ENCODE assay signal across 13 cellular contexts in the genomic region with DNA sequence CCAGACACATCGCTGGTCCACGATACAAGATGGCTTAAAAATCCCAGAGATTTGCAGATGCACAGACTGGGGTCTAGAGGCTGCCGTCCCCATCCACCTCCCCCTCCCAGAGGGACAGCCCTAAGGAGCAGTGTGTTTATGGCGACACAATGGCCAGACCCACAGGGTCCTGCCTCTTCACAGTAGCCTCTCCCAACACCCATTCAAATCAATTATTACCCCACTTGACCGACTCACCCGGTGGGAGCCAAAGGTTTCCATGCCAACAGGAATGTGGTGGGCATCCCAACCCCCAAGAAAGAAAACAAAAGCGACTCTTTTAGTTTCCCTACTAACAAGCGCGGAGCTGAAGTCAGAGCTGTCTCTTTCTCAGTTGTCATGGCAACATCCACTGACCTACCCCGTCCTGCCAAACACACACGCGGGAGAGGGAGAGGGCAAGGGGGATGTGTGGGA.
DNase-seq lines count a peak whose midpoint lies in the region; ATAC-seq, FAIRE-seq and TF ChIP-seq lines count a peak whose summit lies in the region.
"Had no signal": no experiment of that assay in that cellular context is flagged by ENCODE, and none has a peak within 500 bp of the region (broad histone marks: within the 10 kb centered on the region; RNA-seq: fewer than 3 reads in every experiment).

No MANE protein-coding gene starts in this region.

- peak; percentile 58 for TF ChIP-seq EP300 in neural cell (conservative IDR thresholded peaks at IDR 0.05; ENCODE audit: poor library complexity, severe bottlenecking)

- no peaks in the 10 kb centered on the region for H4K20me1 ChIP-seq in OCI-LY7 (ENCODE audit: insufficient read depth, low read length)
- no peaks in the 10 kb centered on the region for H4K20me1 ChIP-seq in endothelial cell of umbilical vein (replicated peaks; ENCODE audit: control insufficient read depth, extremely low read depth, insufficient read depth, low read length)
- H4K20me1 ChIP-seq in neural cell (ENCODE audit: insufficient read depth), result no peaks in the 10 kb centered on the region

- H3K27ac ChIP-seq in OCI-LY7 (ENCODE audit: low read depth, low read length, poor library complexity, severe bottlenecking), result no peak overlapping the region
- H3K27ac ChIP-seq in endothelial cell of umbilical vein (ENCODE audit: insufficient read depth, low read depth, low read length), result peak overlapping the region; percentile 6
- H3K27ac ChIP-seq in neural cell (ENCODE audit: low read length), result peak overlapping the region; percentile 68
- H3K27ac ChIP-seq: HL-60, skin epidermis, uterus had no signal

- H3K9me1 ChIP-seq in endothelial cell of umbilical vein (replicated peaks; ENCODE audit: control insufficient read depth, extremely low read depth, insufficient read depth, low read length), result no peaks in the 10 kb centered on the region

- H3K4me2 ChIP-seq in OCI-LY7 (ENCODE audit: low read length) (peak overlapping the region; percentile 39), endothelial cell of umbilical vein (ENCODE audit: insufficient read depth, low read length) (no peak overlapping the region), neural cell (ENCODE audit: low read length) (peak overlapping the region; percentile 31)

- H3K27me3 ChIP-seq in endothelial cell of umbilical vein (ENCODE audit: control insufficient read depth in 2 of 2, insufficient read depth in 2 of 2, low read length in 2 of 2), result no peaks in the 10 kb centered on the region
- no peaks in the 10 kb centered on the region for H3K27me3 ChIP-seq in neural cell (ENCODE audit: insufficient read depth, low read depth, low read length)
- H3K27me3 ChIP-seq: uterus had no signal

- no peak for ATAC-seq in GM19324 (IDR thresholded peaks at IDR 0.05; ENCODE audit: low FRiP score, unreplicated experiment)

- H3K4me1 ChIP-seq in OCI-LY7 (ENCODE audit: insufficient read depth, low read length, poor library complexity, severe bottlenecking) (peaks cover 35% of the 10 kb centered on the region), endothelial cell of umbilical vein (ENCODE audit: control insufficient read depth, extremely low read depth, insufficient read depth, low read length) (peaks cover 14% of the 10 kb centered on the region)
- H3K4me1 ChIP-seq: uterus had no signal

- H3K9ac ChIP-seq in endothelial cell of umbilical vein (replicated peaks; ENCODE audit: extremely low read depth, insufficient read depth, low read length), result no peak overlapping the region
- H3K9ac ChIP-seq in neural cell (ENCODE audit: low read length), result peak overlapping the region; percentile 56

- H3K9me2 ChIP-seq in OCI-LY7 (ENCODE audit: insufficient read depth, low read length) (no peaks in the 10 kb centered on the region), neural cell (ENCODE audit: insufficient read depth, low read length) (no peaks in the 10 kb centered on the region)

- no TSS peak for BruUV-seq in OCI-LY7 (replicated peaks; lab: Mats Ljungman, UMichigan)
- no TSS peak for BruUV-seq in endothelial cell of umbilical vein (replicated peaks; lab: Mats Ljungman, UMichigan)

- no peaks in the 10 kb centered on the region for H3F3A ChIP-seq in neural cell (ENCODE audit: insufficient read depth, low read length, poor library complexity, severe bottlenecking)

- FAIRE-seq in endothelial cell of umbilical vein (lab: Jason Lieb, UNC), result no peak

- dilution Hi-C loops in endothelial cell of umbilical vein (cut with MboI; ENCODE audit: extremely low pct_ligation_motif_present, low sequenced_read_pairs), result no loop called here

- peak; percentile 23 for DNase-seq in DMS79 treated with DMSO at 0.1 percent for 48 hours (lab: John Stamatoyannopoulos, UW)
- DNase-seq in OCI-LY7 (ENCODE audit: low spot score), result no peak
- DNase-seq in endothelial cell of umbilical vein (ENCODE audit: low read depth, low spot score), result no peak
- no peak for DNase-seq in MV-4-11 (lab: John Stamatoyannopoulos, UW)
- DNase-seq in D341Med (ENCODE audit: low spot score), result no peak
- no peak for DNase-seq in NOMO-1 treated with DMSO at 0.1 percent for 48 hours (lab: John Stamatoyannopoulos, UW; ENCODE audit: unreplicated experiment)
- DNase-seq: activated gamma-delta T cell, cortex of kidney, uterus had no signal

- H2AFZ ChIP-seq in OCI-LY7 (ENCODE audit: low read length) (peak overlapping the region; percentile 46; the same call in 1 of the 2 replicates), endothelial cell of umbilical vein (ENCODE audit: low read depth, low read length) (no peak overlapping the region), neural cell (ENCODE audit: low read depth, low read length) (no peak overlapping the region)

- TF ChIP-seq POLR2A in endothelial cell of umbilical vein (IDR thresholded peaks at IDR 0.05; ENCODE audit: low read depth, low read length), result no peak

- no peak for TF ChIP-seq RAD21 in neural cell (conservative IDR thresholded peaks at IDR 0.05)

- H3K9me3 ChIP-seq in OCI-LY7 (ENCODE audit: low read length) (no peaks in the 10 kb centered on the region), endothelial cell of umbilical vein (replicated peaks; ENCODE audit: control insufficient read depth, insufficient read depth, low read length) (no peaks in the 10 kb centered on the region), neural cell (ENCODE audit: low read length) (no peaks in the 10 kb centered on the region)
- H3K9me3 ChIP-seq: uterus had no signal

- intact Hi-C loops in OCI-LY7 (cut with micrococcal nuclease; ENCODE audit: unreplicated experiment) (no loop called here), endothelial cell of umbilical vein (cut with micrococcal nuclease) (no loop called here)

- H3K36me3 ChIP-seq in OCI-LY7 (ENCODE audit: insufficient read depth, low read length) (no peaks in the 10 kb centered on the region), endothelial cell of umbilical vein (ENCODE audit: control insufficient read depth in 2 of 2, extremely low read depth in 1 of 2, insufficient read depth in 2 of 2, low read length in 2 of 2) (no peaks in the 10 kb centered on the region), neural cell (ENCODE audit: insufficient read depth, low read length) (no peaks in the 10 kb centered on the region)
- H3K36me3 ChIP-seq: uterus had no signal

- CTCF ChIA-PET in OCI-LY7 (lab: Charles Lee; ENCODE audit: unreplicated experiment), result no interaction called here
- CTCF ChIA-PET in endothelial cell of umbilical vein (lab: Charles Lee), result interaction anchor here (1.2 to 2.1 kb wide), 3 partner anchors 9 to 46 kb away, joined by 3 to 7 read pairs (median 3); no protein-coding TSS in a partner anchor

- POLR2A ChIA-PET in OCI-LY7 (lab: Charles Lee), result no interaction called here
- POLR2A ChIA-PET in endothelial cell of umbilical vein (lab: Charles Lee), result no interaction called here

- H3K4me3 ChIP-seq in OCI-LY7 (ENCODE audit: low read depth, low read length, poor library complexity, severe bottlenecking) (no peak overlapping the region), endothelial cell of umbilical vein (replicated peaks in 1 of 3; ENCODE audit: insufficient read depth in 1 of 3, low read depth in 1 of 3, low read length in 3 of 3) (no peak overlapping the region), neural cell (ENCODE audit: low read length) (peak overlapping the region; percentile 54)
- H3K4me3 ChIP-seq: skin epidermis, uterus had no signal

- no peaks in the 10 kb centered on the region for H3K79me2 ChIP-seq in OCI-LY7 (ENCODE audit: insufficient read depth, low read depth, low read length)
- H3K79me2 ChIP-seq in endothelial cell of umbilical vein (ENCODE audit: control insufficient read depth, insufficient read depth, low read length), result no peaks in the 10 kb centered on the region
- H3K79me2 ChIP-seq in neural cell (replicated peaks; ENCODE audit: insufficient read depth, low read length), result no peaks in the 10 kb centered on the region

- TF ChIP-seq CTCF in OCI-LY7 (conservative IDR thresholded peaks at IDR 0.05; ENCODE audit: low read length) (no peak), endothelial cell of umbilical vein (IDR thresholded peaks at IDR 0.05; ENCODE audit: extremely low read depth in 1 of 2, insufficient read depth in 1 of 2, low read depth in 1 of 2, low read length in 2 of 2) (no peak), neural cell (IDR thresholded peaks at IDR 0.05; ENCODE audit: poor library complexity, severe bottlenecking) (no peak)

TF ChIP-seq in endothelial cell of umbilical vein, 7 proteins besides CTCF, POLR2A, EP300 and RAD21:
- no peak for TF ChIP-seq JUN (IDR thresholded peaks at IDR 0.05; ENCODE audit: borderline replicate concordance, insufficient read depth, insufficient read length, low read depth)
- no peak for TF ChIP-seq GATA2 (IDR thresholded peaks at IDR 0.05; ENCODE audit: insufficient read depth, insufficient read length, low read depth, low read length)
- no peak for TF ChIP-seq POLR2AphosphoS5 (IDR thresholded peaks at IDR 0.05; ENCODE audit: insufficient read depth, low read depth, low read length)
- TF ChIP-seq EZH2 (IDR thresholded peaks at IDR 0.05; ENCODE audit: borderline replicate concordance, low read depth, low read length, severe bottlenecking), result no peak
- no peak for TF ChIP-seq MYC (IDR thresholded peaks at IDR 0.05; ENCODE audit: low read depth, low read length)
- no peak for TF ChIP-seq FOS (IDR thresholded peaks at IDR 0.05; ENCODE audit: borderline replicate concordance, insufficient read depth, low read length)
- TF ChIP-seq MAX (IDR thresholded peaks at IDR 0.05; ENCODE audit: insufficient read depth, insufficient read length), result no peak
TF ChIP-seq in endothelial cell of umbilical vein: peak in this region for 0.

TF ChIP-seq in neural cell, 6 proteins besides CTCF, POLR2A, EP300 and RAD21 (continues in another document):
- TF ChIP-seq MXI1 (conservative IDR thresholded peaks at IDR 0.05; ENCODE audit: poor library complexity, severe bottlenecking), result peak; percentile 34
